ENCODE assay signal across 17 cellular contexts in the genomic region with DNA sequence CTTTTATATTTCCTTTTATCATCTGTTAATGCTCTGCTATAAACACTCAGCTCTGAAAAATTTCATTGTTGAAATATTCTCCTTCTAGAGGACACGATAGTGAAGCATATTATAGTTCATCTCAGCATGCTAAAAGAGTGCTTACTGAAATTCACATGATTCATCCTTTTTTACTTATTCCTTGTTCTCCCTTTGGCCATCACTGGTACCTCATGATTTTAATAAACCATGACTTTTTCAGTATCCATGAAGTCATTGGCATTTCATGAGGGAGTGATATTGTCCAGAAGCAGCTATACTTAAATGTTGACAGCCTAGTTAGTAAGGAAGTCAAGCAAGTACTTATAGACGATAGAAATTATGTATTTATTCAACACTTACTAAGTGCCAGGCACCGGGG.
A peak's percentile ranks its signal among the peaks of the same experiment; 100 is the strongest.
DNase-seq lines count a peak whose midpoint lies in the region; ATAC-seq and TF ChIP-seq lines count a peak whose summit lies in the region.
"Had no signal": no experiment of that assay in that cellular context is flagged by ENCODE, and none has a peak within 500 bp of the region (broad histone marks: within the 10 kb centered on the region; RNA-seq: fewer than 3 reads in every experiment).

No MANE protein-coding gene starts in this region.

- H3K79me2 ChIP-seq in GM23248 (ENCODE audit: insufficient read depth), result no peaks in the 10 kb centered on the region

- DNase-seq in GM23248 (peak; percentile 4), epidermal melanocyte (ENCODE audit: insufficient read length, low spot score) (peak; percentile 19), fibroblast of gingiva (ENCODE audit: low read depth) (peak; percentile 2), tibial artery (no peak), SHP77 (lab: John Stamatoyannopoulos, UW) (no peak)
- DNase-seq: AML-193; Caco-2; Calu3; CD4-positive, alpha-beta T cell; CD8-positive, alpha-beta T cell; DMS79 treated with DMSO at 0.1 percent for 48 hours; GF-D8 had no signal

- no peak overlapping the region for H2AFZ ChIP-seq in GM23248

- H3K9me3 ChIP-seq in GM23248 (ENCODE audit: low read depth), result no peaks in the 10 kb centered on the region
- no peaks in the 10 kb centered on the region for H3K9me3 ChIP-seq in tibial artery
- H3K9me3 ChIP-seq: A549; BLaER1 treated with 17β-estradiol and CSF1 and Interleukin-3, amounts not matched to agents 10 nM and 100 nM; Caco-2 had no signal

- H3K4me1 ChIP-seq in GM23248 (ENCODE audit: insufficient read depth), result no peaks in the 10 kb centered on the region
- no peaks in the 10 kb centered on the region for H3K4me1 ChIP-seq in tibial artery
- H3K4me1 ChIP-seq: A549, Caco-2 had no signal

- H3K4me3 ChIP-seq in GM23248 (no peak overlapping the region), tibial artery (no peak overlapping the region)
- H3K4me3 ChIP-seq: A549; BLaER1 treated with 17β-estradiol and CSF1 and Interleukin-3, amounts not matched to agents 10 nM and 100 nM had no signal

- no peaks in the 10 kb centered on the region for H3K36me3 ChIP-seq in GM23248 (ENCODE audit: low read depth)
- H3K36me3 ChIP-seq in tibial artery, result no peaks in the 10 kb centered on the region
- H3K36me3 ChIP-seq: BLaER1 treated with 17β-estradiol and CSF1 and Interleukin-3, amounts not matched to agents 10 nM and 100 nM had no signal

- H3K27me3 ChIP-seq in GM23248 (replicated peaks; ENCODE audit: insufficient read depth) (no peaks in the 10 kb centered on the region), tibial artery (no peaks in the 10 kb centered on the region)
- H3K27me3 ChIP-seq: BLaER1 treated with 17β-estradiol and CSF1 and Interleukin-3, amounts not matched to agents 10 nM and 100 nM had no signal

- H3K9ac ChIP-seq in GM23248, result no peak overlapping the region
- H3K9ac ChIP-seq: BLaER1 treated with 17β-estradiol and CSF1 and Interleukin-3, amounts not matched to agents 10 nM and 100 nM had no signal

- H3K9me2 ChIP-seq in GM23248 (ENCODE audit: insufficient read depth), result no peaks in the 10 kb centered on the region

- no peaks in the 10 kb centered on the region for H4K20me1 ChIP-seq in GM23248 (ENCODE audit: insufficient read depth)
- H4K20me1 ChIP-seq: BLaER1 treated with 17β-estradiol and CSF1 and Interleukin-3, amounts not matched to agents 10 nM and 100 nM had no signal

- no peak overlapping the region for H3K4me2 ChIP-seq in GM23248 (ENCODE audit: unreplicated experiment)
- H3K4me2 ChIP-seq: A549; BLaER1 treated with 17β-estradiol and CSF1 and Interleukin-3, amounts not matched to agents 10 nM and 100 nM had no signal

- no peak overlapping the region for H3K27ac ChIP-seq in GM23248
- no peak overlapping the region for H3K27ac ChIP-seq in tibial artery
- H3K27ac ChIP-seq: 22Rv1; A549; BLaER1 treated with 17β-estradiol and CSF1 and Interleukin-3, amounts not matched to agents 10 nM and 100 nM; C4-2B had no signal

- in situ Hi-C loops in GM23248 (cut with MboI), result no loop called here

- no peaks in the 10 kb centered on the region for H3F3A ChIP-seq in GM23248 (ENCODE audit: insufficient read depth)

- WGBS in GM23248 (ENCODE audit: low coverage in 1 of 2, low lambda C conversion rate in 2 of 2, missing lambda C conversion rate in 2 of 2), 2 experiments, result 15 to 16% methylated on average over 3 of the region's 3 CpGs

- ATAC-seq in HG02610 (IDR thresholded peaks at IDR 0.05; ENCODE audit: unreplicated experiment), result no peak
- ATAC-seq: A549; CD8-positive, alpha-beta T cell had no signal

- TF ChIP-seq CTCF in tibial artery (IDR thresholded peaks at IDR 0.05), result no peak

- intact Hi-C loops in tibial artery (cut with DNase I; ENCODE audit: low total_unique reads), result no loop called here

Comparison
In these comparisons a context has a peak if more than half of its experiments do, and no peak if none do; other contexts are left out.
1. DNase-seq: peak in GM23248 (single experiment), epidermal melanocyte (single experiment) and fibroblast of gingiva (single experiment); none in tibial artery (0 of 2) and SHP77 (0 of 2).